ENCODE assay signal across 6 cellular contexts in genomic region chr17:41810659-41811548, GRCh38. TPM values are rescaled to one million over a fixed set of nuclear protein-coding genes. Genes with fewer than 3 reads are reported as not detected.
DNase-seq lines count a peak whose midpoint lies in the region; ATAC-seq lines count a peak whose summit lies in the region.

No MANE protein-coding gene starts in this region.

- H3K27me3 Mint-ChIP-seq in activated T-cell treated with anti-CD3 and anti-CD28 coated beads, Interleukin-2, amount 50 U/mL, for 4 hours (ENCODE audit: low read depth): peaks cover 2% of the 10 kb centered on the region

- ATAC-seq in GM18867 (IDR thresholded peaks at IDR 0.05; ENCODE audit: unreplicated experiment): peak; percentile 6
- ATAC-seq in activated T-cell treated with anti-CD3 and anti-CD28 coated beads, Interleukin-2, amount 50 U/mL, for 4 hours: peak; percentile 31 to 37
- ATAC-seq in HG03520 (IDR thresholded peaks at IDR 0.05; ENCODE audit: unreplicated experiment): no peak

- no peaks in the 10 kb centered on the region for H3K9me3 Mint-ChIP-seq in activated T-cell treated with anti-CD3 and anti-CD28 coated beads, Interleukin-2, amount 50 U/mL, for 4 hours

- peak; percentile 18 for DNase-seq in activated T-cell treated with anti-CD3 and anti-CD28 coated beads, Interleukin-2, amount 50 U/mL, for 4 hours
- peak; percentile 13 to 19 for DNase-seq in lung microvascular endothelial cell (ENCODE audit: low read depth in 2 of 2)
- DNase-seq in NCI-H69 (lab: John Stamatoyannopoulos, UW): no peak
- DNase-seq in SHP77 (lab: John Stamatoyannopoulos, UW): no peak

- no peaks in the 10 kb centered on the region for H3K36me3 Mint-ChIP-seq in activated T-cell treated with anti-CD3 and anti-CD28 coated beads, Interleukin-2, amount 50 U/mL, for 4 hours (ENCODE audit: insufficient read depth)

- H3K4me3 Mint-ChIP-seq in activated T-cell treated with anti-CD3 and anti-CD28 coated beads, Interleukin-2, amount 50 U/mL, for 4 hours: peak overlapping the region; percentile 74

- peaks cover 23% of the 10 kb centered on the region for H3K4me1 Mint-ChIP-seq in activated T-cell treated with anti-CD3 and anti-CD28 coated beads, Interleukin-2, amount 50 U/mL, for 4 hours (ENCODE audit: low read depth)

RNA-seq across cellular contexts. Expression of gene P3H4, which starts 0.8 kb away (rescaled TPM):
- total RNA-seq in activated T-cell treated with anti-CD3 and anti-CD28 coated beads, Interleukin-2, amount 50 U/mL, for 4 hours: 1 to 10 TPM; 2.0 to 3.6 (median 2.5) TPM
- 41.8 and 51.2 TPM in 2 replicates for total RNA-seq in lung microvascular endothelial cell

RNA-seq across cellular contexts. Expression of gene FKBP10, which starts 1.9 kb away (rescaled TPM):
- total RNA-seq in activated T-cell treated with anti-CD3 and anti-CD28 coated beads, Interleukin-2, amount 50 U/mL, for 4 hours: 1 to 10 TPM in 1 of 3 donors, under 1 TPM in 2; 0.68 to 1.2 (median 0.76) TPM
- total RNA-seq in lung microvascular endothelial cell: 95.7 and 106 TPM in 2 replicates

RNA-seq across cellular contexts. Expression of gene JUP, which starts 24.4 kb away (rescaled TPM):
- under 1 TPM; 0.86 to 0.98 (median 0.92) TPM for total RNA-seq in activated T-cell treated with anti-CD3 and anti-CD28 coated beads, Interleukin-2, amount 50 U/mL, for 4 hours
- 216 and 333 TPM in 2 replicates for total RNA-seq in lung microvascular endothelial cell

RNA-seq across cellular contexts. Expression of gene NT5C3B, which starts 25.1 kb away (rescaled TPM):
- 10 to 100 TPM; 29.7 to 53.6 (median 41.9) TPM for total RNA-seq in activated T-cell treated with anti-CD3 and anti-CD28 coated beads, Interleukin-2, amount 50 U/mL, for 4 hours
- 64.7 and 74.5 TPM in 2 replicates for total RNA-seq in lung microvascular endothelial cell

RNA-seq across cellular contexts. Expression of gene KLHL10, which starts 26.7 kb away (rescaled TPM):
- not detected for total RNA-seq in activated T-cell treated with anti-CD3 and anti-CD28 coated beads, Interleukin-2, amount 50 U/mL, for 4 hours
- total RNA-seq in lung microvascular endothelial cell: not detected in 2 replicates

Comparison
In these comparisons a context has a peak if more than half of its experiments do, and no peak if none do; other contexts are left out.
1. DNase-seq: peak in activated T-cell treated with anti-CD3 and anti-CD28 coated beads, Interleukin-2, amount 50 U/mL, for 4 hours (single experiment) and lung microvascular endothelial cell (2 of 2); none in NCI-H69 (single experiment) and SHP77 (0 of 2).
2. RNA of gene FKBP10, which starts 1.9 kb away (total RNA-seq): 95.7 to 106 TPM in lung microvascular endothelial cell; 0.68 to 1.2 TPM in activated T-cell treated with anti-CD3 and anti-CD28 coated beads, Interleukin-2, amount 50 U/mL, for 4 hours; every median in the first group is over 10 times any median in the second.
3. RNA of gene JUP, which starts 24.4 kb away (total RNA-seq): 216 to 333 TPM in lung microvascular endothelial cell; 0.86 to 0.98 TPM in activated T-cell treated with anti-CD3 and anti-CD28 coated beads, Interleukin-2, amount 50 U/mL, for 4 hours; every median in the first group is over 100 times any median in the second.